In the genomic region with DNA sequence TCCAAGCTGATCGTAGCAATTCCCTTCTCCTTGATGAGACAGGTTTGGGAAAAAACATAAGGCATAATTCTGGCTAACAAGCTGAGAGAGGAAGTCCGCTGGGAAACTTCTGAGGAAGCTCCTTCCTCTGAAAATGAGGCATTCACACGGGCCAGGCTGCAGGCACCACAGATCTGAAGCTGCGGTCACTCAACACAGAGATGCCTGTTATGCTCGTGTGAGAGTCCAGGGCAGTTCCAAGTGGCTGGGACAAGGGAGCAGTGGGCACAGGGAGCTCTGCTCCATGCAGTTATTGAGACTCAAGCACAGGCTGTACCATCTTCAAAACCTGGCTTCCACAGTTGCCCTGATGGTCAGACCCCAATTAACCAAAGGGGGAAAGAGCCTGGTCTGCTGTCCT, we compare ENCODE assay signal across 14 cellular contexts.
DNase-seq lines count a peak whose midpoint lies in the region; ATAC-seq, FAIRE-seq and TF ChIP-seq lines count a peak whose summit lies in the region.
"Had no signal": no experiment of that assay in that cellular context is flagged by ENCODE, and none has a peak within 500 bp of the region (broad histone marks: within the 10 kb centered on the region; RNA-seq: fewer than 3 reads in every experiment).

No MANE protein-coding gene starts in this region.

- TF ChIP-seq CTCF in activated CD8-positive, alpha-beta T cell treated with anti-CD3 and anti-CD28 coated beads for 36 hours (IDR thresholded peaks at IDR 0.05): no peak
- no peak for TF ChIP-seq CTCF in HepG2 (CRISPR knock-in tag; IDR thresholded peaks at IDR 0.05)

- H3K9ac ChIP-seq in BLaER1 treated with 17β-estradiol and CSF1 and Interleukin-3, amounts not matched to agents 10 nM and 100 nM: peak overlapping the region in 9 of 11 experiments; percentile 27 to 92 (median 70); a peak in 17 of 22 replicates
- H3K9ac ChIP-seq in HepG2 (ENCODE audit: insufficient read depth, low read depth, low read length): no peak overlapping the region

- H3K36me3 ChIP-seq in BLaER1 treated with 17β-estradiol and CSF1 and Interleukin-3, amounts not matched to agents 10 nM and 100 nM: 0 out of 22 replicates have a peak, but pooled peaks cover 0 to 5% (median 0%) of the 10 kb centered on the region in 11 experiments
- no peaks in the 10 kb centered on the region for H3K36me3 ChIP-seq in HepG2 (replicated peaks in 1 of 2; ENCODE audit: control insufficient read depth in 1 of 2, insufficient read depth in 2 of 2, low read length in 2 of 2)
- H3K36me3 ChIP-seq: brain microvascular endothelial cell, esophagus muscularis mucosa, pancreas had no signal

- no peak overlapping the region for H3K4me3 ChIP-seq in BLaER1 treated with 17β-estradiol and CSF1 and Interleukin-3, amounts not matched to agents 10 nM and 100 nM
- H3K4me3 ChIP-seq in HepG2 (replicated peaks in 1 of 3; ENCODE audit: insufficient read depth in 1 of 3, low read depth in 2 of 3, low read length in 3 of 3): no peak overlapping the region
- H3K4me3 ChIP-seq: esophagus muscularis mucosa, pancreas had no signal

- H2AFZ ChIP-seq in HepG2 (ENCODE audit: low read length): no peak overlapping the region

- peak overlapping the region; percentile 51 for H3K27ac Mint-ChIP-seq in activated CD8-positive, alpha-beta T cell treated with anti-CD3 and anti-CD28 coated beads for 36 hours

- in situ Hi-C loops in HepG2 (cut with HindIII; ENCODE audit: extremely low pct_ligation_motif_present, low pct_unique_long_range_greater_than_20kb): no loop called here

- TF ChIP-seq POLR2A in HepG2 (IDR thresholded peaks at IDR 0.05; ENCODE audit: insufficient read depth in 1 of 2, low read depth in 2 of 2, low read length in 2 of 2): no peak

- TF ChIP-seq EP300 in HepG2 (IDR thresholded peaks at IDR 0.05; ENCODE audit: low read depth in 2 of 2, low read length in 2 of 2): no peak
- TF ChIP-seq EP300 in HepG2 (CRISPR knock-in tag; IDR thresholded peaks at IDR 0.05; ENCODE audit: borderline replicate concordance): no peak

- H3K36me3 Mint-ChIP-seq in activated CD8-positive, alpha-beta T cell treated with anti-CD3 and anti-CD28 coated beads for 36 hours (ENCODE audit: low read depth): peaks cover 11% of the 10 kb centered on the region

- H3K9me3 ChIP-seq in BLaER1 treated with 17β-estradiol and CSF1 and Interleukin-3, amounts not matched to agents 10 nM and 100 nM (replicated peaks in 1 of 11): peaks cover 0 to 6% (median 0%) of the 10 kb centered on the region in 11 experiments; a peak in 4 of 22 replicates
- no peaks in the 10 kb centered on the region for H3K9me3 ChIP-seq in HepG2 (ENCODE audit: low read length)
- H3K9me3 ChIP-seq: esophagus muscularis mucosa, pancreas had no signal

- H3K9me3 Mint-ChIP-seq in activated CD8-positive, alpha-beta T cell treated with anti-CD3 and anti-CD28 coated beads for 36 hours: no peaks in the 10 kb centered on the region

- H3K4me1 Mint-ChIP-seq in activated CD8-positive, alpha-beta T cell treated with anti-CD3 and anti-CD28 coated beads for 36 hours (ENCODE audit: low read depth): peaks cover 73% of the 10 kb centered on the region

- peaks cover 72 to 95% (median 91%) of the 10 kb centered on the region in 10 experiments for H3K4me1 ChIP-seq in BLaER1 treated with 17β-estradiol and CSF1 and Interleukin-3, amounts not matched to agents 10 nM and 100 nM
- H3K4me1 ChIP-seq in HepG2 (ENCODE audit: insufficient read depth, low read length): peaks cover 20% of the 10 kb centered on the region

- POLR2A ChIA-PET in activated CD8-positive, alpha-beta T cell treated with anti-CD3 and anti-CD28 coated beads for 36 hours (lab: Charles Lee): interaction anchor here (0.6 to 3.3 kb wide), 9 partner anchors 9 to 1052 kb away, joined by 3 to 25 read pairs (median 4); partner anchors contain the start of gene ID2
- POLR2A ChIA-PET in HepG2 (lab: Yijun Ruan, JAX): no interaction called here

- H3K27me3 ChIP-seq in BLaER1 treated with 17β-estradiol and CSF1 and Interleukin-3, amounts not matched to agents 10 nM and 100 nM: no peaks in the 10 kb centered on the region
- peaks cover 0 to 14% of the 10 kb centered on the region in 2 experiments; a peak in 3 of 5 replicates for H3K27me3 ChIP-seq in HepG2 (ENCODE audit: control insufficient read depth in 1 of 2, insufficient read depth in 2 of 2, low read length in 2 of 2)
- H3K27me3 ChIP-seq: brain microvascular endothelial cell, esophagus muscularis mucosa had no signal

- CTCF ChIA-PET in activated CD8-positive, alpha-beta T cell treated with anti-CD3 and anti-CD28 coated beads for 36 hours (lab: Charles Lee): interaction anchor here (0.6 to 1.9 kb wide), 4 partner anchors 8 to 64 kb away, joined by 3 to 5 read pairs (median 4); no protein-coding TSS in a partner anchor
- CTCF ChIA-PET in HepG2 (lab: Yijun Ruan, JAX; ENCODE audit: low intra/inter-chr PET ratio, low total read pairs): no interaction called here

- H3K79me2 ChIP-seq in HepG2 (ENCODE audit: insufficient read depth, low read length): no peaks in the 10 kb centered on the region

- no peak overlapping the region for H3K4me3 Mint-ChIP-seq in activated CD8-positive, alpha-beta T cell treated with anti-CD3 and anti-CD28 coated beads for 36 hours

- WGBS in HepG2 (ENCODE audit: low lambda C conversion rate): 14% methylated on average over 5 of the region's 5 CpGs

- no TSS peak for BruUV-seq in HepG2 (replicated peaks; lab: Mats Ljungman, UMichigan)

- DNase-seq in activated CD8-positive, alpha-beta T cell treated with anti-CD3 and anti-CD28 coated beads for 36 hours: no peak
- DNase-seq in HepG2 (ENCODE audit: low spot score) (no peak), cerebellar cortex (ENCODE audit: low spot score) (no peak), NCI-H82 treated with DMSO at 0.1 percent for 48 hours (lab: John Stamatoyannopoulos, UW; ENCODE audit: unreplicated experiment) (no peak), cortex of kidney (lab: John Stamatoyannopoulos, UW) (no peak)
- DNase-seq: brain microvascular endothelial cell, Calu3, H7, NCI-H187 treated with DMSO at 0.1 percent for 48 hours, NCI-H446 had no signal

- no peaks in the 10 kb centered on the region for H4K20me1 ChIP-seq in BLaER1 treated with 17β-estradiol and CSF1 and Interleukin-3, amounts not matched to agents 10 nM and 100 nM
- H4K20me1 ChIP-seq in HepG2 (ENCODE audit: insufficient read depth, low read length): no peaks in the 10 kb centered on the region

- peaks cover 6% of the 10 kb centered on the region for H3K27me3 Mint-ChIP-seq in activated CD8-positive, alpha-beta T cell treated with anti-CD3 and anti-CD28 coated beads for 36 hours

- H3K27ac ChIP-seq in BLaER1 treated with 17β-estradiol and CSF1 and Interleukin-3, amounts not matched to agents 10 nM and 100 nM: peak overlapping the region in 9 of 11 experiments; percentile 94 to 100 (median 99); a peak in 19 of 22 replicates
- no peak overlapping the region for H3K27ac ChIP-seq in HepG2 (ENCODE audit: extremely low read length, insufficient read depth, low read length)
- H3K27ac ChIP-seq: brain microvascular endothelial cell, esophagus muscularis mucosa, pancreas had no signal

- H3K4me2 ChIP-seq in BLaER1 treated with 17β-estradiol and CSF1 and Interleukin-3, amounts not matched to agents 10 nM and 100 nM: peak overlapping the region; percentile 71 to 96 (median 87)
- H3K4me2 ChIP-seq in HepG2 (ENCODE audit: low read depth, low read length): no peak overlapping the region

- intact Hi-C loops in activated CD8-positive, alpha-beta T cell treated with anti-CD3 and anti-CD28 coated beads for 36 hours (cut with micrococcal nuclease): loop anchor here (10.0 kb wide), 1 partner anchor 176 kb away; no protein-coding TSS in a partner anchor
- intact Hi-C loops in HepG2 (cut with micrococcal nuclease; ENCODE audit: unreplicated experiment): no loop called here

- no peak for FAIRE-seq in HepG2 (lab: Jason Lieb, UNC)
- FAIRE-seq: pancreas had no signal

- no peak for TF ChIP-seq RAD21 in HepG2 (CRISPR knock-in tag; IDR thresholded peaks at IDR 0.05)

- ATAC-seq in HG03066 (IDR thresholded peaks at IDR 0.05; ENCODE audit: low read depth, unreplicated experiment) (peak; percentile 0), HepG2 (peak; percentile 40; the same call in 1 of the 3 replicates)
- no peak for ATAC-seq in activated CD8-positive, alpha-beta T cell treated with anti-CD3 and anti-CD28 coated beads for 36 hours
- ATAC-seq: pancreas had no signal

TF ChIP-seq in HepG2, 621 proteins besides CTCF, POLR2A, EP300 and RAD21 (continues in another document):
- TF ChIP-seq ZFP82 (CRISPR knock-in tag; IDR thresholded peaks at IDR 0.05; ENCODE audit: borderline replicate concordance) (no peak), ZNF816 (CRISPR knock-in tag; IDR thresholded peaks at IDR 0.05; ENCODE audit: borderline replicate concordance) (no peak), ZBTB8A (CRISPR knock-in tag; IDR thresholded peaks at IDR 0.05; ENCODE audit: borderline replicate concordance, low read depth) (no peak), SP1 (IDR thresholded peaks at IDR 0.05) (no peak), SP1 (CRISPR knock-in tag; IDR thresholded peaks at IDR 0.05) (no peak)
